22 cellular contexts compared by ENCODE assay signal in the genomic region with DNA sequence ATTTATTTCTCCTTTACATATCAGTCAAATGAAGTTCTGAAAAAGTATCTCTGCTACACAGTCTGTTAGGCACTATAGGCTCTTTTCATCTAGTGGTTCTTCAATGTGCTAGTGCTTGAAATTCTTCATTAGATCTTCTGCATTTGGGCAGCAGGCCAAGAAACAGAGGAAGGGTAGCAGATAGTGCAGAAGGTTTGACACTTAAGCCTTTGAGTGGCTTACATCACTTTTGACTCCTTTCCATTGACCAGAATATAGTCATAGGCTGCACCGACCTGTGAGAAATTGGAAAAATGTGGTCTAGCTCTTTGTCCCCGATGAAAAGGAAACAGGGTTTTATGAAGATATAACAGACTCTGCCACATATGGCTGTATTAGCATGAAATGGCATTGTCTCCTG.
"Had no signal": no experiment of that assay in that cellular context is flagged by ENCODE, and none has a peak within 500 bp of the region (broad histone marks: within the 10 kb centered on the region; RNA-seq: fewer than 3 reads in every experiment).

No MANE protein-coding gene starts in this region.

- H3K27me3 Mint-ChIP-seq: stimulated activated naive CD8-positive, alpha-beta T cell treated with anti-CD3 and anti-CD28 coated beads, Interleukin-15, amount 100 ng/mL, for 72 hours had no signal

- H3K9me3 ChIP-seq: body of pancreas, lower lobe of right lung, right lobe of liver, suprapubic skin had no signal

- H3K27me3 ChIP-seq: body of pancreas, foreskin keratinocyte, right lobe of liver, suprapubic skin had no signal

- H3K27ac ChIP-seq: body of pancreas, foreskin keratinocyte, lower lobe of right lung, parathyroid adenoma, right lobe of liver, suprapubic skin had no signal

- H3K4me3 Mint-ChIP-seq: activated CD8-positive, alpha-beta T cell treated with anti-CD3 and anti-CD28 coated beads for 36 hours; activated T-cell treated with anti-CD3 and anti-CD28 coated beads, Interleukin-2, amount 50 U/mL, for 72 hours; nephron; stimulated activated naive CD8-positive, alpha-beta T cell treated with anti-CD3 and anti-CD28 coated beads, Interleukin-15, amount 100 ng/mL, for 72 hours had no signal

- ATAC-seq: activated CD8-positive, alpha-beta T cell treated with anti-CD3 and anti-CD28 coated beads for 36 hours; activated naive CD4-positive, alpha-beta T cell treated with anti-CD3 and anti-CD28 coated beads, Interleukin-2, amount 50 U/mL, for 72 hours; activated T-cell treated with anti-CD3 and anti-CD28 coated beads, Interleukin-2, amount 50 U/mL, for 72 hours; body of pancreas; foreskin keratinocyte; lower lobe of right lung; right lobe of liver; stimulated activated naive CD8-positive, alpha-beta T cell treated with anti-CD3 and anti-CD28 coated beads, Interleukin-15, amount 100 ng/mL, for 72 hours had no signal

- H3K36me3 ChIP-seq: lower lobe of right lung, right lobe of liver, suprapubic skin had no signal

- H3K27ac Mint-ChIP-seq: activated CD8-positive, alpha-beta T cell treated with anti-CD3 and anti-CD28 coated beads for 36 hours; activated naive CD4-positive, alpha-beta T cell treated with anti-CD3 and anti-CD28 coated beads, Interleukin-2, amount 50 U/mL, for 72 hours; nephron; stimulated activated naive CD8-positive, alpha-beta T cell treated with anti-CD3 and anti-CD28 coated beads, Interleukin-15, amount 100 ng/mL, for 72 hours had no signal

- DNase-seq: activated CD4-positive, alpha-beta T cell treated with anti-CD3 and anti-CD28 coated beads for 4 hours; activated CD8-positive, alpha-beta T cell treated with anti-CD3 and anti-CD28 coated beads for 36 hours; activated effector memory CD4-positive, alpha-beta T cell treated with anti-CD3 and anti-CD28 coated beads, Interleukin-2, amount 50 U/mL, for 16 hours; activated T-cell treated with anti-CD3 and anti-CD28 coated beads, Interleukin-2, amount 50 U/mL, for 72 hours; amniotic stem cell; body of pancreas; dermis blood vessel endothelial cell; effector memory CD4-positive, alpha-beta T cell; foreskin keratinocyte; glutamatergic neuron; hippocampal formation; islet precursor cell; lower lobe of right lung; right lobe of liver; small intestine; stimulated activated CD4-positive, alpha-beta T cell treated with anti-CD3 and anti-CD28 coated beads, Interleukin-4, amount 100 ng/mL, for 1 hour; stimulated activated naive CD8-positive, alpha-beta T cell treated with anti-CD3 and anti-CD28 coated beads, Interleukin-15, amount 100 ng/mL, for 72 hours; trophoblast cell had no signal

- H3K4me1 ChIP-seq: body of pancreas, lower lobe of right lung, parathyroid adenoma, right lobe of liver, suprapubic skin had no signal

- H3K4me3 ChIP-seq: body of pancreas, lower lobe of right lung, right lobe of liver, suprapubic skin had no signal

- H3K4me1 Mint-ChIP-seq: nephron had no signal
